ENCODE assay signal across 8 cellular contexts in genomic region chr17:10875984-10876555, GRCh38. TPM values are rescaled to one million over a fixed set of nuclear protein-coding genes. Genes with fewer than 3 reads are reported as not detected.
DNase-seq lines count a peak whose midpoint lies in the region; ATAC-seq and TF ChIP-seq lines count a peak whose summit lies in the region.

No MANE protein-coding gene starts in this region.

- ATAC-seq in heart left ventricle (peak in 1 of 4 donors; percentile 41), GM21515 (IDR thresholded peaks at IDR 0.05; ENCODE audit: unreplicated experiment) (no peak)

- peak; percentile 1 for DNase-seq in activated T-cell treated with anti-CD3 and anti-CD28 coated beads for 24 hours (ENCODE audit: low read depth)
- DNase-seq in activated T-cell treated with anti-CD3 and anti-CD28 coated beads, Interleukin-2, amount 50 U/mL, for 1 hour, result no peak
- DNase-seq in MG63, result peak; percentile 15
- DNase-seq in activated T-cell treated with anti-CD3 and anti-CD28 coated beads, Interleukin-2, amount 50 U/mL, for 24 hours, result peak; percentile 42
- DNase-seq in heart left ventricle, result peak in 3 of 5 donors; percentile 13 to 41 (median 18)
- DNase-seq in retina, result peak; percentile 79
- DNase-seq in NCI-H1694 (lab: John Stamatoyannopoulos, UW), result no peak

- H3K4me1 ChIP-seq in heart left ventricle, result no peaks in the 10 kb centered on the region

- no peak overlapping the region for H3K27ac ChIP-seq in heart left ventricle

- no peak for TF ChIP-seq POLR2A in heart left ventricle (IDR thresholded peaks at IDR 0.05)

- H3K27me3 Mint-ChIP-seq in activated T-cell treated with anti-CD3 and anti-CD28 coated beads, Interleukin-2, amount 50 U/mL, for 24 hours, result peaks cover 56% of the 10 kb centered on the region

- WGBS in heart left ventricle, 4 donors, result 2 to 3% (median 3%) methylated on average over 7 of the region's 7 CpGs

- peaks cover 1% of the 10 kb centered on the region for H3K4me1 Mint-ChIP-seq in activated T-cell treated with anti-CD3 and anti-CD28 coated beads, Interleukin-2, amount 50 U/mL, for 24 hours (ENCODE audit: low read depth)

- H3K9me3 Mint-ChIP-seq in activated T-cell treated with anti-CD3 and anti-CD28 coated beads, Interleukin-2, amount 50 U/mL, for 24 hours, result no peaks in the 10 kb centered on the region

- H3K4me3 ChIP-seq in MG63, result no peak overlapping the region
- no peak overlapping the region for H3K4me3 ChIP-seq in heart left ventricle

- H3K36me3 Mint-ChIP-seq in activated T-cell treated with anti-CD3 and anti-CD28 coated beads, Interleukin-2, amount 50 U/mL, for 24 hours (ENCODE audit: low read depth), result no peaks in the 10 kb centered on the region

- peak; percentile 53 to 74 (median 66) for TF ChIP-seq CTCF in heart left ventricle (IDR thresholded peaks at IDR 0.05)

- no peak overlapping the region for H3K4me3 Mint-ChIP-seq in activated T-cell treated with anti-CD3 and anti-CD28 coated beads, Interleukin-2, amount 50 U/mL, for 24 hours

- intact Hi-C loops in heart left ventricle (cut with DNase I), result loop anchor here (2.0 to 10.0 kb wide), 12 partner anchors 251 to 1111 kb away; no protein-coding TSS in a partner anchor

- H3K27me3 ChIP-seq in MG63, result no peaks in the 10 kb centered on the region; the same call in 1 of the 2 replicates
- peaks cover 0 to 30% (median 0%) of the 10 kb centered on the region in 9 donors for H3K27me3 ChIP-seq in heart left ventricle

- no peak overlapping the region for H3K27ac Mint-ChIP-seq in activated T-cell treated with anti-CD3 and anti-CD28 coated beads, Interleukin-2, amount 50 U/mL, for 24 hours

- H3K9me3 ChIP-seq in MG63 (no peaks in the 10 kb centered on the region), heart left ventricle (no peaks in the 10 kb centered on the region)

- H3K36me3 ChIP-seq in MG63 (no peaks in the 10 kb centered on the region), heart left ventricle (no peaks in the 10 kb centered on the region)

RNA-seq across cellular contexts. Expression of gene PIRT, which starts 38.2 kb away (rescaled TPM):
- not detected in 2 replicates for total RNA-seq in MG63 (2014; rRNA removed; shearing (Covaris generic); ENCODE audit: low replicate concordance)
- total RNA-seq in heart left ventricle, result not detected
- polyA plus RNA-seq in heart left ventricle, result not detected

Comparison
In these comparisons a context has a peak if more than half of its experiments do, and no peak if none do; other contexts are left out.
1. DNase-seq: peak in activated T-cell treated with anti-CD3 and anti-CD28 coated beads for 24 hours (single experiment), MG63 (single experiment), activated T-cell treated with anti-CD3 and anti-CD28 coated beads, Interleukin-2, amount 50 U/mL, for 24 hours (single experiment), heart left ventricle (3 of 5) and retina (single experiment); none in activated T-cell treated with anti-CD3 and anti-CD28 coated beads, Interleukin-2, amount 50 U/mL, for 1 hour (single experiment) and NCI-H1694 (single experiment).